In the genomic region with DNA sequence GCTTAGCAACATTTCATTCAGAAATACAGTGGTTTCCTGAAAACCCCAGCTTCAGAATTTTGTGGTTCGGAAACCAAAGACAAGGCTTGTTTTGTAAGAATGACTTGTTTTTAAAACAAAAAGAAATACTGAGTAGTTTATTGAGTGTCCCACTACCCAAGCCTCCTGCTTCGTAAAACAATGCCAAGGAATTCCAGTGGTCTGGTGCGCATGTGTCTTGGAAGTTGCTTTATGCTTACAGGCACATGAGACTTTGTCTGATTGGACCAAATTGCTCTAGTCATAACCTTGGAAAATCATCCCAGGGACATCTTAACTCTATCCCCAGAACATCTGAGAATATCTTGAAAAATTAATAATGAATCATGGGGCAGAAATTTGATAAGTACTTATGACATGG, we compare ENCODE assay signal across 1 cellular context.
TF ChIP-seq lines count a peak whose summit lies in the region.

No MANE protein-coding gene starts in this region.

TF ChIP-seq in IMR-90, 13 proteins besides CTCF, POLR2A, EP300 and RAD21 (continued from another document):
- TF ChIP-seq MXI1 (IDR thresholded peaks at IDR 0.05; ENCODE audit: borderline replicate concordance, low read depth, low read length): no peak
- TF ChIP-seq, protein P1, sequence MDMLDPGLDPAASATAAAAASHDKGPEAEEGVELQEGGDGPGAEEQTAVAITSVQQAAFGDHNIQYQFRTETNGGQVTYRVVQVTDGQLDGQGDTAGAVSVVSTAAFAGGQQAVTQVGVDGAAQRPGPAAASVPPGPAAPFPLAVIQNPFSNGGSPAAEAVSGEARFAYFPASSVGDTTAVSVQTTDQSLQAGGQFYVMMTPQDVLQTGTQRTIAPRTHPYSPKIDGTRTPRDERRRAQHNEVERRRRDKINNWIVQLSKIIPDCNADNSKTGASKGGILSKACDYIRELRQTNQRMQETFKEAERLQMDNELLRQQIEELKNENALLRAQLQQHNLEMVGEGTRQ (IDR thresholded peaks at IDR 0.05; ENCODE audit: low read depth, low read length): no peak
- TF ChIP-seq MAFK (IDR thresholded peaks at IDR 0.05; ENCODE audit: low read depth, low read length): no peak
- TF ChIP-seq MAZ (IDR thresholded peaks at IDR 0.05; ENCODE audit: borderline replicate concordance, low read depth, low read length): no peak
- no peak for TF ChIP-seq SMC3 (IDR thresholded peaks at IDR 0.05; ENCODE audit: low read depth, low read length)
- no peak for TF ChIP-seq CEBPB (IDR thresholded peaks at IDR 0.05; ENCODE audit: low read depth, low read length)
- TF ChIP-seq NFE2L2 (IDR thresholded peaks at IDR 0.05; ENCODE audit: low read depth, low read length): no peak
- no peak for TF ChIP-seq BHLHE40 (IDR thresholded peaks at IDR 0.05; ENCODE audit: low read depth, low read length)
- TF ChIP-seq FOS (IDR thresholded peaks at IDR 0.05; ENCODE audit: low read depth, low read length): no peak
- TF ChIP-seq, protein P2, sequence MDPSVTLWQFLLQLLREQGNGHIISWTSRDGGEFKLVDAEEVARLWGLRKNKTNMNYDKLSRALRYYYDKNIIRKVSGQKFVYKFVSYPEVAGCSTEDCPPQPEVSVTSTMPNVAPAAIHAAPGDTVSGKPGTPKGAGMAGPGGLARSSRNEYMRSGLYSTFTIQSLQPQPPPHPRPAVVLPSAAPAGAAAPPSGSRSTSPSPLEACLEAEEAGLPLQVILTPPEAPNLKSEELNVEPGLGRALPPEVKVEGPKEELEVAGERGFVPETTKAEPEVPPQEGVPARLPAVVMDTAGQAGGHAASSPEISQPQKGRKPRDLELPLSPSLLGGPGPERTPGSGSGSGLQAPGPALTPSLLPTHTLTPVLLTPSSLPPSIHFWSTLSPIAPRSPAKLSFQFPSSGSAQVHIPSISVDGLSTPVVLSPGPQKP (IDR thresholded peaks at IDR 0.05; ENCODE audit: borderline replicate concordance, low read depth, low read length): no peak
